In the genomic region with DNA sequence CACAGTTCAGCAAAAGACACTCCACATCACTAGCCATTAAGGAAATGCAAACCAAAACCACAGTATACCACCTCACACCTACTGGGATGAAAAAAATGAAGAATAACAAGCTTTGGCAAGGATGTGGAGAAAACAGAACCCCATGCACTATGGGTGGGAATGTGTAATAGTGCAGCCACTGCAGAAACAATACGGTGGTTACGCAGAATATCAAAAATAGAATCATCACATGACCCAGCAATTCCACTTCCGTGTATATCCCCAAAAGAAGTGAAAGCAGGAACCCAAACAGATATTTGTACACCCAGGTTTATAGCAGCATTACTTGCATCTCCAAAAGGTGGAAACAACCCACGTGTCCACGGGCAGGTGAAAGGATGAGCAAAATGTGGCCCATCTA, we compare ENCODE assay signal across 1 cellular context.
TF ChIP-seq lines count a peak whose summit lies in the region.

No MANE protein-coding gene starts in this region.

TF ChIP-seq in H1, 55 proteins besides CTCF, POLR2A, EP300 and RAD21:
- no peak for TF ChIP-seq CTBP2 (IDR thresholded peaks at IDR 0.05; ENCODE audit: borderline replicate concordance, insufficient read depth, insufficient read length, low read length)
- TF ChIP-seq KDM1A (IDR thresholded peaks at IDR 0.05; ENCODE audit: borderline replicate concordance, low read length): no peak
- no peak for TF ChIP-seq POLR2AphosphoS5 (IDR thresholded peaks at IDR 0.05; ENCODE audit: low read depth, low read length)
- TF ChIP-seq KDM4A (IDR thresholded peaks at IDR 0.05; ENCODE audit: low read depth, low read length, severe bottlenecking): no peak
- TF ChIP-seq, protein P1, sequence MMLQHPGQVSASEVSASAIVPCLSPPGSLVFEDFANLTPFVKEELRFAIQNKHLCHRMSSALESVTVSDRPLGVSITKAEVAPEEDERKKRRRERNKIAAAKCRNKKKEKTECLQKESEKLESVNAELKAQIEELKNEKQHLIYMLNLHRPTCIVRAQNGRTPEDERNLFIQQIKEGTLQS (IDR thresholded peaks at IDR 0.05; ENCODE audit: insufficient read depth, low read depth, low read length): no peak
- no peak for TF ChIP-seq HDAC6 (IDR thresholded peaks at IDR 0.05; ENCODE audit: low read depth, low read length)
- no peak for TF ChIP-seq TCF12 (IDR thresholded peaks at IDR 0.05; ENCODE audit: low read depth, low read length)
- TF ChIP-seq MAFK (IDR thresholded peaks at IDR 0.05; ENCODE audit: low read depth, low read length): no peak
- no peak for TF ChIP-seq BCL11A (IDR thresholded peaks at IDR 0.05; ENCODE audit: low read depth in 2 of 2, low read length in 2 of 2)
- TF ChIP-seq BACH1 (IDR thresholded peaks at IDR 0.05; ENCODE audit: low read length): no peak
- no peak for TF ChIP-seq TBP (IDR thresholded peaks at IDR 0.05; ENCODE audit: low read depth, low read length)
- TF ChIP-seq CHD2 (IDR thresholded peaks at IDR 0.05; ENCODE audit: low read length): no peak
- TF ChIP-seq FOSL1 (IDR thresholded peaks at IDR 0.05; ENCODE audit: insufficient read depth, low read depth, low read length): no peak
- no peak for TF ChIP-seq KDM5A (IDR thresholded peaks at IDR 0.05; ENCODE audit: low read length)
- TF ChIP-seq RBBP5 (IDR thresholded peaks at IDR 0.05; ENCODE audit: borderline replicate concordance, low read depth, low read length): no peak
- TF ChIP-seq GTF2F1 (IDR thresholded peaks at IDR 0.05; ENCODE audit: borderline replicate concordance, low read depth, low read length): no peak
- TF ChIP-seq SAP30 (IDR thresholded peaks at IDR 0.05; ENCODE audit: insufficient read depth, insufficient replicate concordance, low read length): no peak
- TF ChIP-seq, protein P2, sequence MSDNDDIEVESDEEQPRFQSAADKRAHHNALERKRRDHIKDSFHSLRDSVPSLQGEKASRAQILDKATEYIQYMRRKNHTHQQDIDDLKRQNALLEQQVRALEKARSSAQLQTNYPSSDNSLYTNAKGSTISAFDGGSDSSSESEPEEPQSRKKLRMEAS (IDR thresholded peaks at IDR 0.05): no peak
- no peak for TF ChIP-seq SIX5 (IDR thresholded peaks at IDR 0.05; ENCODE audit: low read depth, low read length)
- no peak for TF ChIP-seq SIRT6 (IDR thresholded peaks at IDR 0.05; ENCODE audit: low read length)
